11 cellular contexts compared by ENCODE assay signal in genomic region chr19:35996777-35997176, GRCh38. TPM values are rescaled to one million over a fixed set of nuclear protein-coding genes. Genes with fewer than 3 reads are reported as not detected.
DNase-seq lines count a peak whose midpoint lies in the region; ATAC-seq and TF ChIP-seq lines count a peak whose summit lies in the region.
"Had no signal": no experiment of that assay in that cellular context is flagged by ENCODE, and none has a peak within 500 bp of the region (broad histone marks: within the 10 kb centered on the region; RNA-seq: fewer than 3 reads in every experiment).

No MANE protein-coding gene starts in this region.

- no peaks in the 10 kb centered on the region for H3K27me3 Mint-ChIP-seq in effector memory CD8-positive, alpha-beta T cell

- POLR2A ChIA-PET in PC-3 (lab: Charles Lee; ENCODE audit: unreplicated experiment): no interaction called here

- H3K4me1 ChIP-seq in PC-3 (ENCODE audit: insufficient read depth, low read length) (peaks cover 7% of the 10 kb centered on the region), rectal smooth muscle tissue (ENCODE audit: control insufficient read depth, insufficient read depth, low read length) (peaks cover 18% of the 10 kb centered on the region)

- no peaks in the 10 kb centered on the region; the same call in 1 of the 2 replicates for H3K36me3 ChIP-seq in PC-3 (ENCODE audit: low read depth, low read length)
- H3K36me3 ChIP-seq in rectal smooth muscle tissue (ENCODE audit: control insufficient read depth, insufficient read depth, low read length): peaks cover 4% of the 10 kb centered on the region

- DNase-seq in GM12864 (ENCODE audit: low read depth) (no peak), PC-3 (no peak), NCI-H1105 (lab: John Stamatoyannopoulos, UW) (no peak), NCI-H774 (lab: John Stamatoyannopoulos, UW) (no peak)
- no peak for DNase-seq in effector memory CD8-positive, alpha-beta T cell
- DNase-seq: amniotic stem cell, H7, NCI-H1417 had no signal

- H3K27me3 ChIP-seq in PC-3 (ENCODE audit: low read length) (no peaks in the 10 kb centered on the region), rectal smooth muscle tissue (ENCODE audit: control insufficient read depth, insufficient read depth, low read length) (no peaks in the 10 kb centered on the region)

- H3F3A ChIP-seq in PC-3 (ENCODE audit: low read length, unreplicated experiment): no peaks in the 10 kb centered on the region

- BruUV-seq in PC-3 (replicated peaks; lab: Mats Ljungman, UMichigan): no TSS peak

- no peaks in the 10 kb centered on the region for H3K9me3 ChIP-seq in PC-3 (ENCODE audit: low read length)

- peaks cover 26 to 33% of the 10 kb centered on the region in 2 donors for H3K4me1 Mint-ChIP-seq in effector memory CD8-positive, alpha-beta T cell (ENCODE audit: low read depth in 2 of 2)

- H3K4me3 ChIP-seq in GM12864 (ENCODE audit: low read depth, low read length) (peak overlapping the region; percentile 87), PC-3 (ENCODE audit: low read length) (peak overlapping the region; percentile 82), rectal smooth muscle tissue (ENCODE audit: low read length) (peak overlapping the region; percentile 87)

- H3K9ac ChIP-seq in PC-3 (ENCODE audit: low read length) (no peak overlapping the region), rectal smooth muscle tissue (ENCODE audit: low read length) (no peak overlapping the region)

- peaks cover 13% of the 10 kb centered on the region for H3K36me3 Mint-ChIP-seq in effector memory CD8-positive, alpha-beta T cell (ENCODE audit: insufficient read depth)

- H3K27ac ChIP-seq in PC-3 (ENCODE audit: low read length) (no peak overlapping the region), rectal smooth muscle tissue (ENCODE audit: low read depth, low read length) (no peak overlapping the region)

- intact Hi-C loops in PC-3 (cut with micrococcal nuclease): no loop called here

- H3K79me2 ChIP-seq in PC-3 (ENCODE audit: low read length): peaks cover 43% of the 10 kb centered on the region

- peak overlapping the region; percentile 93 for H3K4me2 ChIP-seq in PC-3 (ENCODE audit: low read length)

- CTCF ChIA-PET in PC-3 (lab: Charles Lee): no interaction called here

- H3K9me3 Mint-ChIP-seq in effector memory CD8-positive, alpha-beta T cell: no peaks in the 10 kb centered on the region

- no peak for TF ChIP-seq CTCF in GM12864 (IDR thresholded peaks at IDR 0.05; ENCODE audit: low read depth, low read length, missing control alignments)
- TF ChIP-seq CTCF in PC-3 (conservative IDR thresholded peaks at IDR 0.05; ENCODE audit: low read depth, low read length): no peak

- H4K20me1 ChIP-seq in PC-3 (ENCODE audit: low read length): no peaks in the 10 kb centered on the region

- H3K9me2 ChIP-seq in PC-3 (replicated peaks; ENCODE audit: low read length): no peaks in the 10 kb centered on the region

- ATAC-seq in PC-3 (no peak), HG02798 (IDR thresholded peaks at IDR 0.05; ENCODE audit: poor library complexity, unreplicated experiment) (no peak), GM19395 (IDR thresholded peaks at IDR 0.05; ENCODE audit: unreplicated experiment) (no peak)
- ATAC-seq in effector memory CD8-positive, alpha-beta T cell (replicated peaks): no peak

- peak overlapping the region; percentile 73 to 96 for H3K27ac Mint-ChIP-seq in effector memory CD8-positive, alpha-beta T cell

- peak overlapping the region; percentile 90 to 95 for H3K4me3 Mint-ChIP-seq in effector memory CD8-positive, alpha-beta T cell

- no peak overlapping the region for H2AFZ ChIP-seq in PC-3 (ENCODE audit: low read length)

RNA-seq across cellular contexts. Expression of gene SDHAF1, which starts 1.8 kb away (rescaled TPM):
- total RNA-seq in PC-3 (2014; rRNA removed): 24.5 and 38.1 TPM in 2 replicates

RNA-seq across cellular contexts. Expression of gene SYNE4, which starts 11.8 kb away (rescaled TPM):
- 0.77 and 1.9 TPM in 2 replicates for total RNA-seq in PC-3 (2014; rRNA removed)

RNA-seq across cellular contexts. Expression of gene ALKBH6, which starts 17.2 kb away (rescaled TPM):
- 38.4 and 39.3 TPM in 2 replicates for total RNA-seq in PC-3 (2014; rRNA removed)

RNA-seq across cellular contexts. Expression of gene CLIP3, which starts 35.9 kb away (rescaled TPM):
- 0.07 TPM in 1 of 2 replicates, not detected in the other for total RNA-seq in PC-3 (2014; rRNA removed)

RNA-seq across cellular contexts. Expression of gene THAP8, which starts 57.3 kb away (rescaled TPM):
- total RNA-seq in PC-3 (2014; rRNA removed): 0.95 and 2.1 TPM in 2 replicates
